ENCODE assay signal across 14 cellular contexts in genomic region chr21:28256420-28256831, GRCh38.
DNase-seq lines count a peak whose midpoint lies in the region; ATAC-seq, FAIRE-seq and TF ChIP-seq lines count a peak whose summit lies in the region.
"Had no signal": no experiment of that assay in that cellular context is flagged by ENCODE, and none has a peak within 500 bp of the region (broad histone marks: within the 10 kb centered on the region; RNA-seq: fewer than 3 reads in every experiment).

No MANE protein-coding gene starts in this region.

- H3K9me3 Mint-ChIP-seq in Caco-2 (ENCODE audit: unreplicated experiment), result peaks cover 25% of the 10 kb centered on the region
- H3K9me3 Mint-ChIP-seq in activated naive CD8-positive, alpha-beta T cell treated with anti-CD3 and anti-CD28 coated beads, Interleukin-2, amount 50 U/mL, for 24 hours, result no peaks in the 10 kb centered on the region
- H3K9me3 Mint-ChIP-seq: activated CD4-positive, alpha-beta memory T cell treated with anti-CD3 and anti-CD28 coated beads for 36 hours; activated T-cell treated with anti-CD3 and anti-CD28 coated beads, Interleukin-2, amount 50 U/mL, for 72 hours; stimulated activated naive CD8-positive, alpha-beta T cell treated with anti-CD3 and anti-CD28 coated beads, Interleukin-15, amount 100 ng/mL, for 72 hours had no signal

- POLR2A ChIA-PET in Caco-2 (lab: Charles Lee), result interaction anchor here (0.8 kb wide), 1 partner anchor 27 kb away, joined by 5 read pairs; no protein-coding TSS in a partner anchor

- no peaks in the 10 kb centered on the region for H4K20me1 ChIP-seq in osteoblast (ENCODE audit: insufficient read depth, low read length)

- H3K4me1 Mint-ChIP-seq in Caco-2 (ENCODE audit: low read depth, unreplicated experiment), result peaks cover 44% of the 10 kb centered on the region
- no peaks in the 10 kb centered on the region for H3K4me1 Mint-ChIP-seq in activated naive CD8-positive, alpha-beta T cell treated with anti-CD3 and anti-CD28 coated beads, Interleukin-2, amount 50 U/mL, for 24 hours
- H3K4me1 Mint-ChIP-seq: stimulated activated naive CD8-positive, alpha-beta T cell treated with anti-CD3 and anti-CD28 coated beads, Interleukin-15, amount 100 ng/mL, for 72 hours had no signal

- no peaks in the 10 kb centered on the region for H3K27me3 ChIP-seq in Caco-2 (replicated peaks; ENCODE audit: control insufficient read depth, insufficient read depth, low read length)
- no peaks in the 10 kb centered on the region for H3K27me3 ChIP-seq in gastroesophageal sphincter
- no peaks in the 10 kb centered on the region for H3K27me3 ChIP-seq in osteoblast (ENCODE audit: insufficient read depth, low read length)

- no peak for TF ChIP-seq POLR2A in gastroesophageal sphincter (IDR thresholded peaks at IDR 0.05)

- H3K36me3 ChIP-seq in Caco-2 (ENCODE audit: control insufficient read depth, insufficient read depth, low read length) (no peaks in the 10 kb centered on the region), gastroesophageal sphincter (no peaks in the 10 kb centered on the region), osteoblast (ENCODE audit: insufficient read depth, low read length) (no peaks in the 10 kb centered on the region), mucosa of descending colon (ENCODE audit: low read depth) (no peaks in the 10 kb centered on the region)

- no peaks in the 10 kb centered on the region for H3K36me3 Mint-ChIP-seq in Caco-2 (ENCODE audit: insufficient read depth, unreplicated experiment)
- no peaks in the 10 kb centered on the region for H3K36me3 Mint-ChIP-seq in activated naive CD8-positive, alpha-beta T cell treated with anti-CD3 and anti-CD28 coated beads, Interleukin-2, amount 50 U/mL, for 24 hours (ENCODE audit: low read depth)
- H3K36me3 Mint-ChIP-seq: activated CD4-positive, alpha-beta memory T cell treated with anti-CD3 and anti-CD28 coated beads for 36 hours had no signal

- peak; percentile 79 to 86 for DNase-seq in Caco-2
- peak; percentile 65 for DNase-seq in RCC 7860 (ENCODE audit: low spot score)
- DNase-seq in osteoblast (ENCODE audit: insufficient read length, low spot score, missing footprints), result no peak
- DNase-seq in mucosa of descending colon, result no peak
- no peak for DNase-seq in activated naive CD8-positive, alpha-beta T cell treated with anti-CD3 and anti-CD28 coated beads, Interleukin-2, amount 50 U/mL, for 24 hours
- DNase-seq: activated CD4-positive, alpha-beta memory T cell treated with anti-CD3 and anti-CD28 coated beads for 36 hours; activated T-cell treated with anti-CD3 and anti-CD28 coated beads, Interleukin-2, amount 50 U/mL, for 72 hours; cerebellar nuclear complex; NCI-H1436 treated with DMSO at 0.1 percent for 48 hours; stimulated activated naive CD8-positive, alpha-beta T cell treated with anti-CD3 and anti-CD28 coated beads, Interleukin-15, amount 100 ng/mL, for 72 hours had no signal

- H3K4me3 ChIP-seq in Caco-2 (ENCODE audit: low read depth, low read length) (no peak overlapping the region), gastroesophageal sphincter (no peak overlapping the region), osteoblast (ENCODE audit: insufficient read depth, low read length) (no peak overlapping the region), mucosa of descending colon (no peak overlapping the region)
- H3K4me3 ChIP-seq: SK-N-MC had no signal

- H3K79me2 ChIP-seq in osteoblast (ENCODE audit: insufficient read depth, low read length), result no peaks in the 10 kb centered on the region

- H3K4me3 Mint-ChIP-seq in Caco-2 (ENCODE audit: unreplicated experiment), result peak overlapping the region; percentile 53
- no peak overlapping the region for H3K4me3 Mint-ChIP-seq in activated naive CD8-positive, alpha-beta T cell treated with anti-CD3 and anti-CD28 coated beads, Interleukin-2, amount 50 U/mL, for 24 hours
- H3K4me3 Mint-ChIP-seq: activated CD4-positive, alpha-beta memory T cell treated with anti-CD3 and anti-CD28 coated beads for 36 hours; activated T-cell treated with anti-CD3 and anti-CD28 coated beads, Interleukin-2, amount 50 U/mL, for 72 hours; stimulated activated naive CD8-positive, alpha-beta T cell treated with anti-CD3 and anti-CD28 coated beads, Interleukin-15, amount 100 ng/mL, for 72 hours had no signal

- H3K27ac ChIP-seq in gastroesophageal sphincter, result peak overlapping the region in 3 of 4 donors; percentile 38 to 66 (median 47)
- H3K27ac ChIP-seq in osteoblast (ENCODE audit: low read depth, low read length), result no peak overlapping the region
- H3K27ac ChIP-seq: SK-N-MC had no signal

- H3K4me1 ChIP-seq in Caco-2, result peaks cover 44% of the 10 kb centered on the region
- peaks cover 0 to 45% (median 3%) of the 10 kb centered on the region in 3 donors for H3K4me1 ChIP-seq in gastroesophageal sphincter
- peaks cover 24% of the 10 kb centered on the region for H3K4me1 ChIP-seq in osteoblast (ENCODE audit: insufficient read depth, low read length)
- H3K4me1 ChIP-seq in mucosa of descending colon (ENCODE audit: low read depth), result no peaks in the 10 kb centered on the region

- H3K27ac Mint-ChIP-seq in Caco-2 (ENCODE audit: unreplicated experiment), result peak overlapping the region; percentile 69
- H3K27ac Mint-ChIP-seq in activated naive CD8-positive, alpha-beta T cell treated with anti-CD3 and anti-CD28 coated beads, Interleukin-2, amount 50 U/mL, for 24 hours, result no peak overlapping the region
- H3K27ac Mint-ChIP-seq: activated CD4-positive, alpha-beta memory T cell treated with anti-CD3 and anti-CD28 coated beads for 36 hours; activated T-cell treated with anti-CD3 and anti-CD28 coated beads, Interleukin-2, amount 50 U/mL, for 72 hours; stimulated activated naive CD8-positive, alpha-beta T cell treated with anti-CD3 and anti-CD28 coated beads, Interleukin-15, amount 100 ng/mL, for 72 hours had no signal

- intact Hi-C loops in Caco-2 (cut with micrococcal nuclease; ENCODE audit: unreplicated experiment) (loop anchor here (1.0 to 2.0 kb wide), 5 partner anchors 9 to 166 kb away; no protein-coding TSS in a partner anchor), mucosa of descending colon (cut with DNase I, micrococcal nuclease) (no loop called here)

- WGBS in gastroesophageal sphincter (ENCODE audit: low coverage in 1 of 2), 2 donors, result 6 to 13% methylated on average over 1 of the region's 1 CpG

- FAIRE-seq in RCC 7860 (lab: Jason Lieb, UNC), result peak; percentile 84

- no TSS peak for BruUV-seq in Caco-2 (replicated peaks; lab: Mats Ljungman, UMichigan)

- peaks cover 5% of the 10 kb centered on the region; the same call in 1 of the 2 replicates for H3K9me3 ChIP-seq in Caco-2
- H3K9me3 ChIP-seq in gastroesophageal sphincter, result no peaks in the 10 kb centered on the region
- no peaks in the 10 kb centered on the region for H3K9me3 ChIP-seq in osteoblast (ENCODE audit: low read depth, low read length)
- no peaks in the 10 kb centered on the region for H3K9me3 ChIP-seq in mucosa of descending colon

- ATAC-seq in gastroesophageal sphincter, result no peak
- no peak for ATAC-seq in mucosa of descending colon
- ATAC-seq in GM21526 (IDR thresholded peaks at IDR 0.05; ENCODE audit: low FRiP score, unreplicated experiment), result no peak
- ATAC-seq in activated naive CD8-positive, alpha-beta T cell treated with anti-CD3 and anti-CD28 coated beads, Interleukin-2, amount 50 U/mL, for 24 hours, result no peak
- ATAC-seq in GM19324 (IDR thresholded peaks at IDR 0.05; ENCODE audit: low FRiP score, unreplicated experiment), result no peak
- ATAC-seq: activated T-cell treated with anti-CD3 and anti-CD28 coated beads, Interleukin-2, amount 50 U/mL, for 72 hours; stimulated activated naive CD8-positive, alpha-beta T cell treated with anti-CD3 and anti-CD28 coated beads, Interleukin-15, amount 100 ng/mL, for 72 hours had no signal

- H2AFZ ChIP-seq in osteoblast (ENCODE audit: low read length), result no peak overlapping the region

- no peaks in the 10 kb centered on the region for H3K27me3 Mint-ChIP-seq in Caco-2 (ENCODE audit: insufficient read depth, unreplicated experiment)
- no peaks in the 10 kb centered on the region for H3K27me3 Mint-ChIP-seq in activated naive CD8-positive, alpha-beta T cell treated with anti-CD3 and anti-CD28 coated beads, Interleukin-2, amount 50 U/mL, for 24 hours
- H3K27me3 Mint-ChIP-seq: activated CD4-positive, alpha-beta memory T cell treated with anti-CD3 and anti-CD28 coated beads for 36 hours; stimulated activated naive CD8-positive, alpha-beta T cell treated with anti-CD3 and anti-CD28 coated beads, Interleukin-15, amount 100 ng/mL, for 72 hours had no signal

- peak overlapping the region; percentile 4 for H3K4me2 ChIP-seq in osteoblast (ENCODE audit: insufficient read depth, low read length)

- TF ChIP-seq CTCF in Caco-2 (IDR thresholded peaks at IDR 0.05; ENCODE audit: insufficient read depth in 1 of 2, low read depth in 1 of 2, low read length in 1 of 2, severe bottlenecking in 1 of 2, unreplicated experiment in 1 of 2) (no peak), gastroesophageal sphincter (IDR thresholded peaks at IDR 0.05) (no peak), osteoblast (IDR thresholded peaks at IDR 0.05; ENCODE audit: extremely low read depth, low read depth, low read length) (no peak), mucosa of descending colon (IDR thresholded peaks at IDR 0.05) (no peak)

- TF ChIP-seq EP300 in gastroesophageal sphincter (IDR thresholded peaks at IDR 0.05), result no peak

- CTCF ChIA-PET in Caco-2 (lab: Charles Lee), result interaction anchor here (1.5 kb wide), 1 partner anchor 27 kb away, joined by 8 read pairs; no protein-coding TSS in a partner anchor

Comparison
In these comparisons a context has a peak if more than half of its experiments do, and no peak if none do; other contexts are left out.
1. DNase-seq: peak in Caco-2 (2 of 2) and RCC 7860 (single experiment); none in osteoblast (single experiment), mucosa of descending colon (0 of 3) and activated naive CD8-positive, alpha-beta T cell treated with anti-CD3 and anti-CD28 coated beads, Interleukin-2, amount 50 U/mL, for 24 hours (single experiment).